In the genomic region with DNA sequence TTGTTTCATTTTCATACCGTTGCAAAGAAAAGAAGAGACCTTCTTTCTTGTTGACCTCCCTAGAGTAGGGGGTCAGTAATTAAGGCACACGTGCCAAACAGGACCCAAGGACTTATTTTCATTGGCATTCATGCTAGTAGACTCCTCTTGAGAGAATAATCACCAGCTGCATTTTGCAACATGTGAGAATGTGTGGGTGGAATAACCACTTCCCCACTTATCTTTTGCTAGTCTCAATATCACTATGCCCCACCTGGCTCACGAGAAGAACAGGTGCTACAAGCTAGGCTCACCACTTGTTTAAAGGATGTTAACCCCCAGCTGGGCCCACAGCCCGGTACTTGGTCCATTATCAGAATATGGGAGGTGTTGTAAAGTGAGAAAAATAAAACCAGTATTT, we compare ENCODE assay signal across 10 cellular contexts.
DNase-seq lines count a peak whose midpoint lies in the region; ATAC-seq and TF ChIP-seq lines count a peak whose summit lies in the region.
"Had no signal": no experiment of that assay in that cellular context is flagged by ENCODE, and none has a peak within 500 bp of the region (broad histone marks: within the 10 kb centered on the region; RNA-seq: fewer than 3 reads in every experiment).

No MANE protein-coding gene starts in this region.

- H3K36me3 ChIP-seq in Peyer's patch (no peaks in the 10 kb centered on the region), OCI-LY7 (ENCODE audit: insufficient read depth, low read length) (no peaks in the 10 kb centered on the region)

- H4K20me1 ChIP-seq in OCI-LY7 (ENCODE audit: insufficient read depth, low read length) = no peaks in the 10 kb centered on the region

- H3K27ac ChIP-seq in Peyer's patch (no peak overlapping the region), OCI-LY7 (ENCODE audit: low read depth, low read length, poor library complexity, severe bottlenecking) (no peak overlapping the region)

- H3K9me3 ChIP-seq in Peyer's patch (no peaks in the 10 kb centered on the region), OCI-LY7 (ENCODE audit: low read length) (no peaks in the 10 kb centered on the region)

- no peak overlapping the region for H3K4me2 ChIP-seq in OCI-LY7 (ENCODE audit: low read length)

- no peaks in the 10 kb centered on the region for H3K9me2 ChIP-seq in OCI-LY7 (ENCODE audit: insufficient read depth, low read length)

- BruUV-seq in OCI-LY7 (replicated peaks; lab: Mats Ljungman, UMichigan) = no TSS peak

- H3K79me2 ChIP-seq in OCI-LY7 (ENCODE audit: insufficient read depth, low read depth, low read length) = no peaks in the 10 kb centered on the region

- H3K4me3 ChIP-seq in Peyer's patch (no peak overlapping the region), OCI-LY7 (ENCODE audit: low read depth, low read length, poor library complexity, severe bottlenecking) (no peak overlapping the region)

- peak; percentile 90 for ATAC-seq in HG03159 (IDR thresholded peaks at IDR 0.05; ENCODE audit: unreplicated experiment)
- ATAC-seq: T-cell had no signal

- H3K27me3 ChIP-seq in Peyer's patch = no peaks in the 10 kb centered on the region

- peak; percentile 1 for DNase-seq in stimulated activated CD4-positive, alpha-beta T cell treated with anti-CD3 and anti-CD28 coated beads, Interleukin-15, amount 100 ng/mL, for 24 hours
- no peak for DNase-seq in stimulated activated CD4-positive, alpha-beta T cell treated with anti-CD3 and anti-CD28 coated beads, Interleukin-2, amount 100 ng/mL, for 48 hours
- DNase-seq in Peyer's patch (peak in 2 of 3 donors; percentile 63 to 70), kidney glomerular epithelial cell (lab: John Stamatoyannopoulos, UW) (no peak), SIG-M5 (lab: John Stamatoyannopoulos, UW) (no peak), OCI-LY7 (ENCODE audit: low spot score) (no peak), activated gamma-delta T cell (lab: John Stamatoyannopoulos, UW) (no peak)
- DNase-seq: DND-41 had no signal

- intact Hi-C loops in OCI-LY7 (cut with micrococcal nuclease; ENCODE audit: unreplicated experiment) = no loop called here

- no peak overlapping the region for H2AFZ ChIP-seq in OCI-LY7 (ENCODE audit: low read length)

- TF ChIP-seq POLR2A in Peyer's patch (IDR thresholded peaks at IDR 0.05) = no peak

- CTCF ChIA-PET in OCI-LY7 (lab: Charles Lee; ENCODE audit: unreplicated experiment) = no interaction called here

- POLR2A ChIA-PET in OCI-LY7 (lab: Charles Lee) = interaction anchor here (0.7 kb wide), 1 partner anchor 587 kb away, joined by 3 read pairs; no protein-coding TSS in a partner anchor

- no peak for TF ChIP-seq CTCF in Peyer's patch (IDR thresholded peaks at IDR 0.05)
- no peak for TF ChIP-seq CTCF in OCI-LY7 (conservative IDR thresholded peaks at IDR 0.05; ENCODE audit: low read length)

- peaks cover 0 to 5% (median 0%) of the 10 kb centered on the region in 4 donors for H3K4me1 ChIP-seq in Peyer's patch
- no peaks in the 10 kb centered on the region for H3K4me1 ChIP-seq in OCI-LY7 (ENCODE audit: insufficient read depth, low read length, poor library complexity, severe bottlenecking)

Comparison
In these comparisons a context has a peak if more than half of its experiments do, and no peak if none do; other contexts are left out.
1. DNase-seq: peak in stimulated activated CD4-positive, alpha-beta T cell treated with anti-CD3 and anti-CD28 coated beads, Interleukin-15, amount 100 ng/mL, for 24 hours (single experiment) and Peyer's patch (2 of 3); none in stimulated activated CD4-positive, alpha-beta T cell treated with anti-CD3 and anti-CD28 coated beads, Interleukin-2, amount 100 ng/mL, for 48 hours (0 of 2), kidney glomerular epithelial cell (single experiment), SIG-M5 (single experiment), OCI-LY7 (single experiment) and activated gamma-delta T cell (single experiment).